ENCODE assay signal across 29 cellular contexts in genomic region chr12:91339106-91339505, GRCh38.
"Had no signal": no experiment of that assay in that cellular context is flagged by ENCODE, and none has a peak within 500 bp of the region (broad histone marks: within the 10 kb centered on the region; RNA-seq: fewer than 3 reads in every experiment).

No MANE protein-coding gene starts in this region.

- ATAC-seq: activated CD8-positive, alpha-beta T cell treated with anti-CD3 and anti-CD28 coated beads for 36 hours; activated naive CD8-positive, alpha-beta T cell treated with anti-CD3 and anti-CD28 coated beads, Interleukin-2, amount 50 U/mL, for 24 hours; activated T-cell treated with anti-CD3 and anti-CD28 coated beads, Interleukin-2, amount 50 U/mL, for 4 hours; activated T-cell treated with anti-CD3 and anti-CD28 coated beads, Interleukin-2, amount 50 U/mL, for 72 hours; activated T-helper 17 cell treated with anti-CD3 and anti-CD28 coated beads, Interleukin-2, amount 50 U/mL, for 72 hours; body of pancreas had no signal

- H3K9me3 ChIP-seq: body of pancreas, breast epithelium had no signal

- H3K4me3 ChIP-seq: body of pancreas, breast epithelium had no signal

- H3K27ac ChIP-seq: body of pancreas, brain microvascular endothelial cell, breast epithelium, VCaP had no signal

- H3K27me3 ChIP-seq: body of pancreas, brain microvascular endothelial cell, breast epithelium had no signal

- H3K36me3 ChIP-seq: brain microvascular endothelial cell, breast epithelium had no signal

- H3K4me1 ChIP-seq: body of pancreas, breast epithelium had no signal

- DNase-seq: activated B cell treated with CpG ODN at 0.5 μM for 24 hours; activated CD4-positive, alpha-beta memory T cell treated with anti-CD3 and anti-CD28 coated beads for 36 hours; activated CD4-positive, alpha-beta T cell treated with anti-CD3 and anti-CD28 coated beads for 4 hours; activated CD4-positive, alpha-beta T cell treated with anti-CD3 and anti-CD28 coated beads, Interleukin-2, amount 10 ng/mL, durations not matched to agents 24 days and 14 days; activated CD4-positive, alpha-beta T cell treated with anti-CD3 and anti-CD28 coated beads, Interleukin-2, amount 50 U/mL, for 1 hour; activated CD4-positive, alpha-beta T cell treated with anti-CD3 and anti-CD28 coated beads, Interleukin-2, amount 50 U/mL, for 4 hours; activated CD4-positive, CD25-positive, alpha-beta regulatory T cell treated with anti-CD3 and anti-CD28 coated beads, Interleukin-2, amount 50 U/mL, for 72 hours; activated CD8-positive, alpha-beta memory T cell treated with anti-CD3 and anti-CD28 coated beads, Interleukin-2, amount 50 U/mL, for 4 hours; activated CD8-positive, alpha-beta T cell treated with anti-CD3 and anti-CD28 coated beads for 36 hours; activated gamma-delta T cell; activated naive CD4-positive, alpha-beta T cell treated with anti-CD3 and anti-CD28 coated beads, Interleukin-2, amount 10 ng/mL, durations not matched to agents 7 days and 5 days; activated naive CD4-positive, alpha-beta T cell treated with Interleukin-2 at 50 U/mL for 16 hours; activated naive CD8-positive, alpha-beta T cell treated with anti-CD3 and anti-CD28 coated beads, Interleukin-2, amount 10 ng/mL, durations not matched to agents 7 days and 5 days; activated naive CD8-positive, alpha-beta T cell treated with anti-CD3 and anti-CD28 coated beads, Interleukin-2, amount 50 U/mL, for 24 hours; activated T-cell treated with anti-CD3 and anti-CD28 coated beads for 4 hours; activated T-cell treated with anti-CD3 and anti-CD28 coated beads, Interleukin-2, amount 50 U/mL, for 1 hour; activated T-cell treated with anti-CD3 and anti-CD28 coated beads, Interleukin-2, amount 50 U/mL, for 4 hours; activated T-cell treated with anti-CD3 and anti-CD28 coated beads, Interleukin-2, amount 50 U/mL, for 72 hours; amygdala; aorta; body of pancreas; brain microvascular endothelial cell; central memory CD4-positive, alpha-beta T cell; T-helper 1 cell; T-helper 2 cell; T-helper 9 cell had no signal
